1 cellular context compared by ENCODE assay signal in the genomic region with DNA sequence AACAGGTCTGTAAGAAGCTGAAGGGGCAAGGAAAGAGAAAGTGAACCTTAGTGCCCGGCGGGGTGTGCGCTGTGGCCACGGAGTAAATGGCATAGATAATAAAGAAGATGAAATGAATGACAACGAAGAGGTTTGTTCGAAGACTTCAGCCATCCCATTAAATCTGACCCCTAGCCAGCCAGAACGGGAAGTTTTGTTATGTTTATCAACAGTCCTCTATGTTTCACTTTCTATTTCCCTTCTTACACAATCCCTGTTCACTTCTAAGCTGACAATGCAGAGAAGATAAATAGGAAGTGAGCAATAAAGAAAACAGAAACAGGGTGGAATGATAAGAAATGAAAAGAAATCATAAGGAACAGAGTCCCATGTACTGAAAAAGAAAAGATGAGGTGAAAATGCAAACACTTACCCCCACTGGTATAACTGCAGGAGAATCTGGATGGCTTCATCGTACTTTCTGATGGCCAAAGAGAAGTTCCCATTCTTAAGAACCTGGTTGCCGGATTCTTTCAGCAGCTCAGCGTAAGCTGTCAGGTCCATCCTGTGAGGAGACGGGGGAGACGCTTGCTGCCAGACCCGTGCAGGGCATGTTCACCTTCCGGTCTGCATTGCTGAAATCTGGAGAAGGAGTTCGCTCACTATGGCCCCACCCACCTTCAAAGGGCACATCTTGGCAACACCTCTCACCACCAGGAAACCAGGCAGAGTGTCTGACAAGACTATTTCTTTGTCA.
TF ChIP-seq lines count a peak whose summit lies in the region.

No MANE protein-coding gene starts in this region.

TF ChIP-seq in K562, 482 proteins besides CTCF, POLR2A, EP300 and RAD21 (continued from another document and continues in another):
- TF ChIP-seq ETV1 (tag; conservative IDR thresholded peaks at IDR 0.05; ENCODE audit: low read depth) = peak; percentile 57
- no peak for TF ChIP-seq SMARCB1 (IDR thresholded peaks at IDR 0.05; ENCODE audit: insufficient read length, low read depth)
- TF ChIP-seq ZNF584 (CRISPR knock-in tag; IDR thresholded peaks at IDR 0.05; ENCODE audit: low read depth) = no peak
- TF ChIP-seq BCOR (IDR thresholded peaks at IDR 0.05) = 0 out of 2 replicates have a peak, but pooled peaks have one; percentile 7
- TF ChIP-seq EGR1 (conservative IDR thresholded peaks at IDR 0.05) = no peak
- no peak for TF ChIP-seq ESRRA (IDR thresholded peaks at IDR 0.05; ENCODE audit: borderline replicate concordance, low read depth)
- no peak for TF ChIP-seq ZNF232 (CRISPR knock-in tag; IDR thresholded peaks at IDR 0.05)
- TF ChIP-seq ZNF77 (CRISPR knock-in tag; IDR thresholded peaks at IDR 0.05) = no peak
- TF ChIP-seq L3MBTL2 (IDR thresholded peaks at IDR 0.05) = 0 out of 2 replicates have a peak, but pooled peaks have one; percentile 14
- no peak for TF ChIP-seq ADNP (tag; IDR thresholded peaks at IDR 0.05)
- TF ChIP-seq, protein P1, sequence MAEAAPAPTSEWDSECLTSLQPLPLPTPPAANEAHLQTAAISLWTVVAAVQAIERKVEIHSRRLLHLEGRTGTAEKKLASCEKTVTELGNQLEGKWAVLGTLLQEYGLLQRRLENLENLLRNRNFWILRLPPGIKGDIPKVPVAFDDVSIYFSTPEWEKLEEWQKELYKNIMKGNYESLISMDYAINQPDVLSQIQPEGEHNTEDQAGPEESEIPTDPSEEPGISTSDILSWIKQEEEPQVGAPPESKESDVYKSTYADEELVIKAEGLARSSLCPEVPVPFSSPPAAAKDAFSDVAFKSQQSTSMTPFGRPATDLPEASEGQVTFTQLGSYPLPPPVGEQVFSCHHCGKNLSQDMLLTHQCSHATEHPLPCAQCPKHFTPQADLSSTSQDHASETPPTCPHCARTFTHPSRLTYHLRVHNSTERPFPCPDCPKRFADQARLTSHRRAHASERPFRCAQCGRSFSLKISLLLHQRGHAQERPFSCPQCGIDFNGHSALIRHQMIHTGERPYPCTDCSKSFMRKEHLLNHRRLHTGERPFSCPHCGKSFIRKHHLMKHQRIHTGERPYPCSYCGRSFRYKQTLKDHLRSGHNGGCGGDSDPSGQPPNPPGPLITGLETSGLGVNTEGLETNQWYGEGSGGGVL (CRISPR knock-in tag; IDR thresholded peaks at IDR 0.05) = no peak
- TF ChIP-seq ZNF384 (IDR thresholded peaks at IDR 0.05; ENCODE audit: low read depth, low read length) = no peak
- no peak for TF ChIP-seq ZNF644 (tag; IDR thresholded peaks at IDR 0.05; ENCODE audit: low read depth)
- TF ChIP-seq, protein P2, sequence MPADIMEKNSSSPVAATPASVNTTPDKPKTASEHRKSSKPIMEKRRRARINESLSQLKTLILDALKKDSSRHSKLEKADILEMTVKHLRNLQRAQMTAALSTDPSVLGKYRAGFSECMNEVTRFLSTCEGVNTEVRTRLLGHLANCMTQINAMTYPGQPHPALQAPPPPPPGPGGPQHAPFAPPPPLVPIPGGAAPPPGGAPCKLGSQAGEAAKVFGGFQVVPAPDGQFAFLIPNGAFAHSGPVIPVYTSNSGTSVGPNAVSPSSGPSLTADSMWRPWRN (IDR thresholded peaks at IDR 0.05; ENCODE audit: low read depth) = no peak
- no peak for TF ChIP-seq ETV6 (IDR thresholded peaks at IDR 0.05; ENCODE audit: borderline replicate concordance in 1 of 2, low read depth in 2 of 2, low read length in 1 of 2)
- TF ChIP-seq ETV6 (CRISPR knock-in tag; IDR thresholded peaks at IDR 0.05; ENCODE audit: borderline replicate concordance) = no peak
- TF ChIP-seq SIRT6 (IDR thresholded peaks at IDR 0.05; ENCODE audit: low read depth, low read length) = no peak
- no peak for TF ChIP-seq HNRNPK (IDR thresholded peaks at IDR 0.05; ENCODE audit: low read depth, low read length, poor library complexity, severe bottlenecking)
- no peak for TF ChIP-seq SRSF9 (IDR thresholded peaks at IDR 0.05; ENCODE audit: borderline replicate concordance, low read depth, low read length)
- TF ChIP-seq, protein P3, sequence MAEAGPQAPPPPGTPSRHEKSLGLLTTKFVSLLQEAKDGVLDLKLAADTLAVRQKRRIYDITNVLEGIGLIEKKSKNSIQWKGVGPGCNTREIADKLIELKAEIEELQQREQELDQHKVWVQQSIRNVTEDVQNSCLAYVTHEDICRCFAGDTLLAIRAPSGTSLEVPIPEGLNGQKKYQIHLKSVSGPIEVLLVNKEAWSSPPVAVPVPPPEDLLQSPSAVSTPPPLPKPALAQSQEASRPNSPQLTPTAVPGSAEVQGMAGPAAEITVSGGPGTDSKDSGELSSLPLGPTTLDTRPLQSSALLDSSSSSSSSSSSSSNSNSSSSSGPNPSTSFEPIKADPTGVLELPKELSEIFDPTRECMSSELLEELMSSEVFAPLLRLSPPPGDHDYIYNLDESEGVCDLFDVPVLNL (CRISPR knock-in tag; IDR thresholded peaks at IDR 0.05; ENCODE audit: low read depth) = no peak
- no peak for TF ChIP-seq ZNF695 (CRISPR knock-in tag; IDR thresholded peaks at IDR 0.05)
- no peak for TF ChIP-seq FOXP1 (CRISPR knock-in tag; IDR thresholded peaks at IDR 0.05)
- TF ChIP-seq CBFA2T3 (IDR thresholded peaks at IDR 0.05) = no peak
- TF ChIP-seq, protein P4, sequence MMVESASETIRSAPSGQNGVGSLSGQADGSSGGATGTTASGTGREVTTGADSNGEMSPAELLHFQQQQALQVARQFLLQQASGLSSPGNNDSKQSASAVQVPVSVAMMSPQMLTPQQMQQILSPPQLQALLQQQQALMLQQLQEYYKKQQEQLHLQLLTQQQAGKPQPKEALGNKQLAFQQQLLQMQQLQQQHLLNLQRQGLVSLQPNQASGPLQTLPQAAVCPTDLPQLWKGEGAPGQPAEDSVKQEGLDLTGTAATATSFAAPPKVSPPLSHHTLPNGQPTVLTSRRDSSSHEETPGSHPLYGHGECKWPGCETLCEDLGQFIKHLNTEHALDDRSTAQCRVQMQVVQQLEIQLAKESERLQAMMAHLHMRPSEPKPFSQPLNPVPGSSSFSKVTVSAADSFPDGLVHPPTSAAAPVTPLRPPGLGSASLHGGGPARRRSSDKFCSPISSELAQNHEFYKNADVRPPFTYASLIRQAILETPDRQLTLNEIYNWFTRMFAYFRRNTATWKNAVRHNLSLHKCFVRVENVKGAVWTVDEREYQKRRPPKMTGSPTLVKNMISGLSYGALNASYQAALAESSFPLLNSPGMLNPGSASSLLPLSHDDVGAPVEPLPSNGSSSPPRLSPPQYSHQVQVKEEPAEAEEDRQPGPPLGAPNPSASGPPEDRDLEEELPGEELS (CRISPR knock-in tag; IDR thresholded peaks at IDR 0.05; ENCODE audit: borderline replicate concordance) = no peak
- TF ChIP-seq ZFP1 (CRISPR knock-in tag; IDR thresholded peaks at IDR 0.05) = no peak
- TF ChIP-seq MTA3 (IDR thresholded peaks at IDR 0.05; ENCODE audit: borderline replicate concordance) = peak; percentile 33; the same call in 1 of the 2 replicates
- TF ChIP-seq KDM1A (IDR thresholded peaks at IDR 0.05) = peak; percentile 28 to 50; a peak in 3 of 4 replicates
- no peak for TF ChIP-seq EZH2 (IDR thresholded peaks at IDR 0.05; ENCODE audit: borderline replicate concordance, low read depth, low read length)
- no peak for TF ChIP-seq PRPF4 (IDR thresholded peaks at IDR 0.05; ENCODE audit: insufficient read depth, low read depth, low read length, poor library complexity, severe bottlenecking)
- no peak for TF ChIP-seq HOXB6 (CRISPR knock-in tag; IDR thresholded peaks at IDR 0.05; ENCODE audit: borderline replicate concordance)
- TF ChIP-seq TCF3 (CRISPR knock-in tag; IDR thresholded peaks at IDR 0.05) = 0 out of 2 replicates have a peak, but pooled peaks have one; percentile 10
- TF ChIP-seq BRF1 (IDR thresholded peaks at IDR 0.05; ENCODE audit: borderline replicate concordance, extremely low read depth, insufficient read length) = no peak
- TF ChIP-seq ZBTB7A (IDR thresholded peaks at IDR 0.05; ENCODE audit: borderline replicate concordance, control insufficient read depth, low read depth, low read length) = no peak
- TF ChIP-seq MAFK (IDR thresholded peaks at IDR 0.05; ENCODE audit: low read length) = peak; percentile 33
- no peak for TF ChIP-seq XRCC4 (IDR thresholded peaks at IDR 0.05; ENCODE audit: extremely low read depth, insufficient read depth, insufficient read length)
- no peak for TF ChIP-seq ZNF764 (CRISPR knock-in tag; IDR thresholded peaks at IDR 0.05; ENCODE audit: low read depth)
- TF ChIP-seq SNRNP70 (optimal IDR thresholded peaks at IDR 0.05; ENCODE audit: low read depth, low read length) = no peak
- no peak for TF ChIP-seq POLR2G (IDR thresholded peaks at IDR 0.05; ENCODE audit: low read depth, low read length)
- peak in 1 of 2 experiments; percentile 43; a peak in 2 of 4 replicates for TF ChIP-seq TRIM24 (IDR thresholded peaks at IDR 0.05)
- TF ChIP-seq, protein P5, sequence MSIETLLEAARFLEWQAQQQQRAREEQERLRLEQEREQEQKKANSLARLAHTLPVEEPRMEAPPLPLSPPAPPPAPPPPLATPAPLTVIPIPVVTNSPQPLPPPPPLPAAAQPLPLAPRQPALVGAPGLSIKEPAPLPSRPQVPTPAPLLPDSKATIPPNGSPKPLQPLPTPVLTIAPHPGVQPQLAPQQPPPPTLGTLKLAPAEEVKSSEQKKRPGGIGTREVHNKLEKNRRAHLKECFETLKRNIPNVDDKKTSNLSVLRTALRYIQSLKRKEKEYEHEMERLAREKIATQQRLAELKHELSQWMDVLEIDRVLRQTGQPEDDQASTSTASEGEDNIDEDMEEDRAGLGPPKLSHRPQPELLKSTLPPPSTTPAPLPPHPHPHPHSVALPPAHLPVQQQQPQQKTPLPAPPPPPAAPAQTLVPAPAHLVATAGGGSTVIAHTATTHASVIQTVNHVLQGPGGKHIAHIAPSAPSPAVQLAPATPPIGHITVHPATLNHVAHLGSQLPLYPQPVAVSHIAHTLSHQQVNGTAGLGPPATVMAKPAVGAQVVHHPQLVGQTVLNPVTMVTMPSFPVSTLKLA (conservative IDR thresholded peaks at IDR 0.05) = peak; percentile 37 to 72; a peak in 2 of 4 replicates
- TF ChIP-seq LARP7 (IDR thresholded peaks at IDR 0.05) = no peak
- TF ChIP-seq CBX1 (IDR thresholded peaks at IDR 0.05; ENCODE audit: low read depth) = no peak
- TF ChIP-seq ETS2 (tag; IDR thresholded peaks at IDR 0.05; ENCODE audit: borderline replicate concordance, poor library complexity, severe bottlenecking) = no peak
- TF ChIP-seq, protein P6, sequence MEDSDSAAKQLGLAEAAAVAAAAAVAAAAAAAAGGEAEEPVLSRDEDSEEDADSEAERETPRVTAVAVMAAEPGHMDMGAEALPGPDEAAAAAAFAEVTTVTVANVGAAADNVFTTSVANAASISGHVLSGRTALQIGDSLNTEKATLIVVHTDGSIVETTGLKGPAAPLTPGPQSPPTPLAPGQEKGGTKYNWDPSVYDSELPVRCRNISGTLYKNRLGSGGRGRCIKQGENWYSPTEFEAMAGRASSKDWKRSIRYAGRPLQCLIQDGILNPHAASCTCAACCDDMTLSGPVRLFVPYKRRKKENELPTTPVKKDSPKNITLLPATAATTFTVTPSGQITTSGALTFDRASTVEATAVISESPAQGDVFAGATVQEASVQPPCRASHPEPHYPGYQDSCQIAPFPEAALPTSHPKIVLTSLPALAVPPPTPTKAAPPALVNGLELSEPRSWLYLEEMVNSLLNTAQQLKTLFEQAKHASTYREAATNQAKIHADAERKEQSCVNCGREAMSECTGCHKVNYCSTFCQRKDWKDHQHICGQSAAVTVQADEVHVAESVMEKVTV (CRISPR knock-in tag; IDR thresholded peaks at IDR 0.05) = no peak
- TF ChIP-seq LCOR (CRISPR knock-in tag; IDR thresholded peaks at IDR 0.05) = no peak
- TF ChIP-seq, protein P7, sequence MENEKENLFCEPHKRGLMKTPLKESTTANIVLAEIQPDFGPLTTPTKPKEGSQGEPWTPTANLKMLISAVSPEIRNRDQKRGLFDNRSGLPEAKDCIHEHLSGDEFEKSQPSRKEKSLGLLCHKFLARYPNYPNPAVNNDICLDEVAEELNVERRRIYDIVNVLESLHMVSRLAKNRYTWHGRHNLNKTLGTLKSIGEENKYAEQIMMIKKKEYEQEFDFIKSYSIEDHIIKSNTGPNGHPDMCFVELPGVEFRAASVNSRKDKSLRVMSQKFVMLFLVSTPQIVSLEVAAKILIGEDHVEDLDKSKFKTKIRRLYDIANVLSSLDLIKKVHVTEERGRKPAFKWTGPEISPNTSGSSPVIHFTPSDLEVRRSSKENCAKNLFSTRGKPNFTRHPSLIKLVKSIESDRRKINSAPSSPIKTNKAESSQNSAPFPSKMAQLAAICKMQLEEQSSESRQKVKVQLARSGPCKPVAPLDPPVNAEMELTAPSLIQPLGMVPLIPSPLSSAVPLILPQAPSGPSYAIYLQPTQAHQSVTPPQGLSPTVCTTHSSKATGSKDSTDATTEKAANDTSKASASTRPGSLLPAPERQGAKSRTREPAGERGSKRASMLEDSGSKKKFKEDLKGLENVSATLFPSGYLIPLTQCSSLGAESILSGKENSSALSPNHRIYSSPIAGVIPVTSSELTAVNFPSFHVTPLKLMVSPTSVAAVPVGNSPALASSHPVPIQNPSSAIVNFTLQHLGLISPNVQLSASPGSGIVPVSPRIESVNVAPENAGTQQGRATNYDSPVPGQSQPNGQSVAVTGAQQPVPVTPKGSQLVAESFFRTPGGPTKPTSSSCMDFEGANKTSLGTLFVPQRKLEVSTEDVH (IDR thresholded peaks at IDR 0.05; ENCODE audit: low read depth, partially characterized antibody) = peak; percentile 23
- no peak for TF ChIP-seq GATA2 (CRISPR knock-in tag; IDR thresholded peaks at IDR 0.05)
- TF ChIP-seq, protein P8, sequence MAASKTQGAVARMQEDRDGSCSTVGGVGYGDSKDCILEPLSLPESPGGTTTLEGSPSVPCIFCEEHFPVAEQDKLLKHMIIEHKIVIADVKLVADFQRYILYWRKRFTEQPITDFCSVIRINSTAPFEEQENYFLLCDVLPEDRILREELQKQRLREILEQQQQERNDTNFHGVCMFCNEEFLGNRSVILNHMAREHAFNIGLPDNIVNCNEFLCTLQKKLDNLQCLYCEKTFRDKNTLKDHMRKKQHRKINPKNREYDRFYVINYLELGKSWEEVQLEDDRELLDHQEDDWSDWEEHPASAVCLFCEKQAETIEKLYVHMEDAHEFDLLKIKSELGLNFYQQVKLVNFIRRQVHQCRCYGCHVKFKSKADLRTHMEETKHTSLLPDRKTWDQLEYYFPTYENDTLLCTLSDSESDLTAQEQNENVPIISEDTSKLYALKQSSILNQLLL (CRISPR knock-in tag; IDR thresholded peaks at IDR 0.05; ENCODE audit: borderline replicate concordance) = no peak
- TF ChIP-seq HDAC6 (IDR thresholded peaks at IDR 0.05; ENCODE audit: low read depth, low read length) = no peak
- TF ChIP-seq EP400 (IDR thresholded peaks at IDR 0.05) = peak; percentile 57
